In genomic region chr17:80132906-80133625, GRCh38 we compare ENCODE assay signal across 22 cellular contexts. TPM values are rescaled to one million over a fixed set of nuclear protein-coding genes. Genes with fewer than 3 reads are reported as not detected.
DNase-seq lines count a peak whose midpoint lies in the region; ATAC-seq and TF ChIP-seq lines count a peak whose summit lies in the region.
"Had no signal": no experiment of that assay in that cellular context is flagged by ENCODE, and none has a peak within 500 bp of the region (broad histone marks: within the 10 kb centered on the region; RNA-seq: fewer than 3 reads in every experiment).

No MANE protein-coding gene starts in this region.

- H3K36me3 ChIP-seq in neural progenitor cell (no peaks in the 10 kb centered on the region), BE2C (peaks cover 51% of the 10 kb centered on the region)

- intact Hi-C loops in MCF 10A (cut with micrococcal nuclease): no loop called here

- H3K4me1 ChIP-seq in neural progenitor cell (no peaks in the 10 kb centered on the region), BE2C (no peaks in the 10 kb centered on the region)
- H3K4me1 ChIP-seq: adrenal gland; BLaER1 treated with 17β-estradiol and CSF1 and Interleukin-3, amounts not matched to agents 10 nM and 100 nM; heart left ventricle had no signal

- H4K20me1 ChIP-seq in neural progenitor cell (ENCODE audit: low read depth): no peaks in the 10 kb centered on the region

- no peak overlapping the region for H3K27ac ChIP-seq in neural progenitor cell
- H3K27ac ChIP-seq: adrenal gland; BLaER1 treated with 17β-estradiol and CSF1 and Interleukin-3, amounts not matched to agents 10 nM and 100 nM; heart left ventricle; SK-N-MC had no signal

- no peaks in the 10 kb centered on the region for H3K27me3 ChIP-seq in neural progenitor cell
- H3K27me3 ChIP-seq in BE2C: no peaks in the 10 kb centered on the region
- H3K27me3 ChIP-seq: adrenal gland; BLaER1 treated with 17β-estradiol and CSF1 and Interleukin-3, amounts not matched to agents 10 nM and 100 nM; heart left ventricle had no signal

- H3K4me3 ChIP-seq in neural progenitor cell: no peak overlapping the region
- no peak overlapping the region for H3K4me3 ChIP-seq in BE2C (ENCODE audit: low read depth, low read length)
- H3K4me3 ChIP-seq: adrenal gland; BLaER1 treated with 17β-estradiol and CSF1 and Interleukin-3, amounts not matched to agents 10 nM and 100 nM; heart left ventricle; SK-N-MC had no signal

- H3K27ac Mint-ChIP-seq in activated T-cell treated with anti-CD3 and anti-CD28 coated beads, Interleukin-2, amount 50 U/mL, for 72 hours: peak overlapping the region; percentile 14
- H3K27ac Mint-ChIP-seq in activated naive CD8-positive, alpha-beta T cell treated with anti-CD3 and anti-CD28 coated beads, Interleukin-2, amount 50 U/mL, for 24 hours: peak overlapping the region; percentile 57
- H3K27ac Mint-ChIP-seq in neural progenitor cell (peak overlapping the region; percentile 27), MCF 10A (ENCODE audit: low read depth, unreplicated experiment) (no peak overlapping the region)

- H3K9me3 ChIP-seq in neural progenitor cell (ENCODE audit: low read depth) (no peaks in the 10 kb centered on the region), BE2C (no peaks in the 10 kb centered on the region)
- H3K9me3 ChIP-seq: adrenal gland; BLaER1 treated with 17β-estradiol and CSF1 and Interleukin-3, amounts not matched to agents 10 nM and 100 nM; heart left ventricle had no signal

- H3F3A ChIP-seq in neural progenitor cell (ENCODE audit: low read depth): peaks cover 27% of the 10 kb centered on the region

- H3K36me3 Mint-ChIP-seq in activated T-cell treated with anti-CD3 and anti-CD28 coated beads, Interleukin-2, amount 50 U/mL, for 72 hours (ENCODE audit: insufficient read depth in 2 of 2): peaks cover 8 to 34% of the 10 kb centered on the region in 2 donors
- peaks cover 40% of the 10 kb centered on the region for H3K36me3 Mint-ChIP-seq in activated naive CD8-positive, alpha-beta T cell treated with anti-CD3 and anti-CD28 coated beads, Interleukin-2, amount 50 U/mL, for 24 hours (ENCODE audit: low read depth)
- peaks cover 24% of the 10 kb centered on the region for H3K36me3 Mint-ChIP-seq in neural progenitor cell
- peaks cover 54% of the 10 kb centered on the region for H3K36me3 Mint-ChIP-seq in MCF 10A (ENCODE audit: insufficient read depth, unreplicated experiment)

- H3K4me1 Mint-ChIP-seq in activated T-cell treated with anti-CD3 and anti-CD28 coated beads, Interleukin-2, amount 50 U/mL, for 72 hours (ENCODE audit: low read depth): no peaks in the 10 kb centered on the region
- no peaks in the 10 kb centered on the region for H3K4me1 Mint-ChIP-seq in activated naive CD8-positive, alpha-beta T cell treated with anti-CD3 and anti-CD28 coated beads, Interleukin-2, amount 50 U/mL, for 24 hours
- H3K4me1 Mint-ChIP-seq in neural progenitor cell (no peaks in the 10 kb centered on the region), MCF 10A (ENCODE audit: insufficient read depth, unreplicated experiment) (no peaks in the 10 kb centered on the region)

- H3K9ac ChIP-seq in neural progenitor cell: no peak overlapping the region
- H3K9ac ChIP-seq: BLaER1 treated with 17β-estradiol and CSF1 and Interleukin-3, amounts not matched to agents 10 nM and 100 nM had no signal

- no peak overlapping the region for H3K4me3 Mint-ChIP-seq in activated T-cell treated with anti-CD3 and anti-CD28 coated beads, Interleukin-2, amount 50 U/mL, for 72 hours
- H3K4me3 Mint-ChIP-seq in activated naive CD8-positive, alpha-beta T cell treated with anti-CD3 and anti-CD28 coated beads, Interleukin-2, amount 50 U/mL, for 24 hours: no peak overlapping the region
- no peak overlapping the region for H3K4me3 Mint-ChIP-seq in neural progenitor cell
- H3K4me3 Mint-ChIP-seq in MCF 10A (ENCODE audit: unreplicated experiment): no peak overlapping the region

- no peak overlapping the region for H3K4me2 ChIP-seq in neural progenitor cell
- H3K4me2 ChIP-seq: BLaER1 treated with 17β-estradiol and CSF1 and Interleukin-3, amounts not matched to agents 10 nM and 100 nM had no signal

- POLR2A ChIA-PET in MCF 10A (lab: Yijun Ruan, JAX): interaction anchor here (0.6 to 1.6 kb wide), 5 partner anchors 9 to 254 kb away, joined by 3 to 5 read pairs (median 4); no protein-coding TSS in a partner anchor

- CTCF ChIA-PET in MCF 10A (lab: Yijun Ruan, JAX): interaction anchor here (1.0 kb wide), 1 partner anchor 10 kb away, joined by 3 read pairs; no protein-coding TSS in a partner anchor

- peak in 1 of 2 donors; percentile 31 for ATAC-seq in activated T-cell treated with anti-CD3 and anti-CD28 coated beads, Interleukin-2, amount 50 U/mL, for 72 hours (replicated peaks in 1 of 2)
- no peak for ATAC-seq in activated naive CD8-positive, alpha-beta T cell treated with anti-CD3 and anti-CD28 coated beads, Interleukin-2, amount 50 U/mL, for 24 hours
- no peak for ATAC-seq in GM21576 (IDR thresholded peaks at IDR 0.05; ENCODE audit: unreplicated experiment)
- ATAC-seq: heart left ventricle, left colon, right cardiac atrium had no signal

- no peaks in the 10 kb centered on the region for H3K9me3 Mint-ChIP-seq in activated T-cell treated with anti-CD3 and anti-CD28 coated beads, Interleukin-2, amount 50 U/mL, for 72 hours
- H3K9me3 Mint-ChIP-seq in activated naive CD8-positive, alpha-beta T cell treated with anti-CD3 and anti-CD28 coated beads, Interleukin-2, amount 50 U/mL, for 24 hours: no peaks in the 10 kb centered on the region
- H3K9me3 Mint-ChIP-seq in neural progenitor cell (no peaks in the 10 kb centered on the region), MCF 10A (ENCODE audit: unreplicated experiment) (no peaks in the 10 kb centered on the region)

- peaks cover 17% of the 10 kb centered on the region for H3K27me3 Mint-ChIP-seq in activated T-cell treated with anti-CD3 and anti-CD28 coated beads, Interleukin-2, amount 50 U/mL, for 72 hours (ENCODE audit: low read depth)
- peaks cover 9% of the 10 kb centered on the region for H3K27me3 Mint-ChIP-seq in activated naive CD8-positive, alpha-beta T cell treated with anti-CD3 and anti-CD28 coated beads, Interleukin-2, amount 50 U/mL, for 24 hours
- H3K27me3 Mint-ChIP-seq in neural progenitor cell (ENCODE audit: insufficient read depth, low read depth) (peaks cover 3% of the 10 kb centered on the region), MCF 10A (ENCODE audit: insufficient read depth, unreplicated experiment) (peaks cover 11% of the 10 kb centered on the region)

- TF ChIP-seq CTCF in neural progenitor cell (IDR thresholded peaks at IDR 0.05) (no peak), MCF 10A (IDR thresholded peaks at IDR 0.05; ENCODE audit: unreplicated experiment) (no peak), BE2C (IDR thresholded peaks at IDR 0.05; ENCODE audit: low read depth, low read length) (no peak)

- BruUV-seq in MCF 10A (replicated peaks; lab: Mats Ljungman, UMichigan): no TSS peak

- H2AFZ ChIP-seq in neural progenitor cell (replicated peaks): no peak overlapping the region

- H3K79me2 ChIP-seq in neural progenitor cell (ENCODE audit: low read depth): no peaks in the 10 kb centered on the region

- DNase-seq in activated T-cell treated with anti-CD3 and anti-CD28 coated beads, Interleukin-2, amount 50 U/mL, for 72 hours: no peak
- DNase-seq in activated T-cell treated with anti-CD3 and anti-CD28 coated beads for 4 hours: no peak
- no peak for DNase-seq in activated naive CD8-positive, alpha-beta T cell treated with anti-CD3 and anti-CD28 coated beads, Interleukin-2, amount 50 U/mL, for 24 hours
- no peak for DNase-seq in neural progenitor cell (ENCODE audit: low spot score)
- no peak for DNase-seq in MCF 10A (ENCODE audit: unreplicated experiment)
- no peak for DNase-seq in BE2C
- DNase-seq: ACHN; adrenal gland; cortex of kidney; DMS 273 treated with DMSO at 0.1 percent for 48 hours; heart left ventricle; IMR-90; left colon; mesenchymal stem cell; NCI-H510A; NK-92 treated with Interleukin-12 subunit alpha and Interleukin-12 subunit beta, amount 100 ng/mL, for 24 hours; right cardiac atrium; T-helper 2 cell had no signal

TF ChIP-seq in PFSK-1, 5 proteins besides CTCF, POLR2A, EP300 and RAD21:
- TF ChIP-seq POLR2AphosphoS5 (IDR thresholded peaks at IDR 0.05; ENCODE audit: low read depth, low read length): peak; percentile 46
- no peak for TF ChIP-seq FOXP2 (optimal IDR thresholded peaks at IDR 0.05; ENCODE audit: borderline replicate concordance, extremely low read depth, extremely low read length, insufficient read depth)
- no peak for TF ChIP-seq SIN3A (IDR thresholded peaks at IDR 0.05; ENCODE audit: borderline replicate concordance, insufficient read depth, low read length)

RNA-seq across cellular contexts. Expression of gene EIF4A3, which starts 13.9 kb away (rescaled TPM):
- 100 to 1,000 TPM in 1 of 2 donors, 10 to 100 TPM in 1; 91.8 to 104 TPM for total RNA-seq in activated T-cell treated with anti-CD3 and anti-CD28 coated beads, Interleukin-2, amount 50 U/mL, for 72 hours
- 332 TPM for polyA plus RNA-seq in PFSK-1 (2012; ENCODE audit: insufficient read length, low read depth)
- total RNA-seq in neural progenitor cell (ENCODE audit: low replicate concordance): 89.3 and 102 TPM in 2 replicates
- total RNA-seq in MCF 10A (2022): 87.0 and 97.7 TPM in 2 replicates
- 304 TPM for polyA plus RNA-seq in BE2C (2012; ENCODE audit: insufficient read depth, insufficient read length, low read depth)

RNA-seq across cellular contexts. Expression of gene GAA, which starts 31.7 kb away (rescaled TPM):
- total RNA-seq in activated T-cell treated with anti-CD3 and anti-CD28 coated beads, Interleukin-2, amount 50 U/mL, for 72 hours: 10 to 100 TPM; 31.7 to 37.1 TPM
- 237 TPM for polyA plus RNA-seq in PFSK-1 (2012; ENCODE audit: insufficient read length, low read depth)
- total RNA-seq in neural progenitor cell (ENCODE audit: low replicate concordance) (15.2 and 78.3 TPM in 2 replicates), MCF 10A (2022) (26.0 and 31.3 TPM in 2 replicates)
- polyA plus RNA-seq in BE2C (2012; ENCODE audit: insufficient read depth, insufficient read length, low read depth): 47.0 TPM

RNA-seq across cellular contexts. Expression of gene CARD14, which starts 36.8 kb away (rescaled TPM):
- under 1 TPM in 1 of 2 donors, not detected in 1; 0.39 TPM for total RNA-seq in activated T-cell treated with anti-CD3 and anti-CD28 coated beads, Interleukin-2, amount 50 U/mL, for 72 hours
- 1.4 TPM for polyA plus RNA-seq in PFSK-1 (2012; ENCODE audit: insufficient read length, low read depth)
- total RNA-seq in neural progenitor cell (ENCODE audit: low replicate concordance) (0.56 and 0.60 TPM in 2 replicates), MCF 10A (2022) (0.20 TPM in 1 of 2 replicates, not detected in the other)
- polyA plus RNA-seq in BE2C (2012; ENCODE audit: insufficient read depth, insufficient read length, low read depth): 1.8 TPM
- total RNA-seq: IMR-90 had no signal
- polyA plus RNA-seq: IMR-90 had no signal
